ENCODE assay signal across 8 cellular contexts in the genomic region with DNA sequence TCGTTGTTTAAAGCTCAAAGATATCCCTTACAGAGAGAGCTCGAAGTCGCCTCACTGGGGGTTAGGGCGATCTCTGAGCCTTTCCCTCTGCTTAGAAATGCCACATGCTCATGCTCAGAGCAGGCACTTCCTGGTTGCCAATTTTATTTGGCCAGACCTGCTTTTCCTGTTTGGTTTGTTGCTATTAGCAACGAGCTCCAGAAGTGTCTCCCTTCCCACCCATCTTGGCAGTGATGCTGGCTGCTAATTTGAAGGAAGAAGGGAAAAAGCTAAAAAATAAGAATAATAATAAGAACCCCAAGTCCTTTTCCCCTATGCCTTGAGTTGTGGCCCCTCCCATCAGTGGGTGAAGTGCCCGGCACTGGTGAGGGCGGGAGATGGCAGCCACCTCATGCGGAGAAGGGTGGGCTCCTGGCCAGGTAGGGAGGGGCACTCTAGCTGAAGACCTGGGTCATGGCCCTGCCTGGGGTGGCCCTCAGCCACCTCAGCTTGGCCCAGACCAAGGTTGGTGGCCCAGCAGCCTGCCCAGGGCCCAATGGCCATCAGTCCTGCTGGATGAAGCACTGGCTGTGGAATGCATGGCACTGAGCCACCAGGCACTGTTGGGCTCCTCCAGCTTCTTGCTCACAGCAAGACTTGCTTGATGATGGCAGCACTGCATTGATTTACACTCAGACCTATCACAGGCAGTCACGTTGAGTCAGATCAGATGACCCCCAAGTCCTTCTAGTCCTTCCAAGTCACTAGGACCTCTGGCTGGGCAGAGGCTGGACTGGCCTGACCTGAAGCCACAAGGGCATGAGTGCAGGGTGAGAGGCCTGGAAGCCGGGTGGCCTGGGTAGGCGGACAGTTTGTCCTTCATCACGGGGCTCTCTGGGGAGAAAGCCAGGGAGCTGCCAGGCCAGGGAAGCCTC.
A peak's percentile ranks its signal among the peaks of the same experiment; 100 is the strongest.
DNase-seq lines count a peak whose midpoint lies in the region; ATAC-seq and TF ChIP-seq lines count a peak whose summit lies in the region.

No MANE protein-coding gene starts in this region.

- no peak overlapping the region for H3K27ac Mint-ChIP-seq in activated naive CD4-positive, alpha-beta T cell treated with anti-CD3 and anti-CD28 coated beads, Interleukin-2, amount 50 U/mL, for 72 hours

- in situ Hi-C loops in KBM-7 (cut with MboI; ENCODE audit: low pct_unique_long_range_greater_than_20kb, low sequenced_read_pairs) (no loop called here), gastrocnemius medialis (cut with MboI; ENCODE audit: low sequenced_read_pairs in 4 of 4) (loop anchor here in 1 of 4 donors (10.0 kb wide), 1 partner anchor 76 kb away; the partner anchor contains the start of gene SYNJ2)

- peak; percentile 85 to 87 for ATAC-seq in gastrocnemius medialis
- no peak for ATAC-seq in activated naive CD4-positive, alpha-beta T cell treated with anti-CD3 and anti-CD28 coated beads, Interleukin-2, amount 50 U/mL, for 72 hours

- no peaks in the 10 kb centered on the region for H3K36me3 Mint-ChIP-seq in activated naive CD4-positive, alpha-beta T cell treated with anti-CD3 and anti-CD28 coated beads, Interleukin-2, amount 50 U/mL, for 72 hours

- POLR2A ChIA-PET in BJ (lab: Charles Lee) = no interaction called here

- intact Hi-C loops in gastrocnemius medialis (cut with DNase I; ENCODE audit: low total_unique reads) = loop anchor here (2.0 kb wide), 1 partner anchor 18 kb away; no protein-coding TSS in a partner anchor

- H3K4me3 ChIP-seq in BJ (ENCODE audit: low read depth, low read length) (no peak overlapping the region), right atrium auricular region (peak overlapping the region in 1 of 2 donors; percentile 27), gastrocnemius medialis (peak overlapping the region in 2 of 4 donors; percentile 17 to 33)

- no peaks in the 10 kb centered on the region for H3K9me3 Mint-ChIP-seq in activated naive CD4-positive, alpha-beta T cell treated with anti-CD3 and anti-CD28 coated beads, Interleukin-2, amount 50 U/mL, for 72 hours

- DNase-seq in BJ (ENCODE audit: low read depth) = peak; percentile 68
- peak; percentile 35 for DNase-seq in KBM-7
- DNase-seq in amniotic epithelial cell (ENCODE audit: low read depth) = peak; percentile 64
- DNase-seq in right atrium auricular region (ENCODE audit: low spot score) = peak; percentile 94
- peak; percentile 78 to 88 for DNase-seq in gastrocnemius medialis
- no peak for DNase-seq in activated effector memory CD4-positive, alpha-beta T cell treated with anti-CD3 and anti-CD28 coated beads, Interleukin-2, amount 50 U/mL, for 16 hours
- no peak for DNase-seq in NCI-H128 (lab: John Stamatoyannopoulos, UW; ENCODE audit: unreplicated experiment)
- no peak for DNase-seq in activated naive CD4-positive, alpha-beta T cell treated with anti-CD3 and anti-CD28 coated beads, Interleukin-2, amount 50 U/mL, for 72 hours (ENCODE audit: low spot score in 2 of 2)

- H3K4me1 ChIP-seq in right atrium auricular region (peaks cover 0 to 28% of the 10 kb centered on the region in 2 donors), gastrocnemius medialis (peaks cover 13 to 16% of the 10 kb centered on the region in 2 donors)

- H3K27me3 ChIP-seq in BJ (ENCODE audit: control insufficient read depth, insufficient read depth, low read length) (no peaks in the 10 kb centered on the region), right atrium auricular region (no peaks in the 10 kb centered on the region), gastrocnemius medialis (no peaks in the 10 kb centered on the region)

- no peaks in the 10 kb centered on the region for H3K9me3 ChIP-seq in right atrium auricular region
- no peaks in the 10 kb centered on the region for H3K9me3 ChIP-seq in gastrocnemius medialis

- no peak for TF ChIP-seq CTCF in BJ (IDR thresholded peaks at IDR 0.05; ENCODE audit: insufficient read depth, low read depth, low read length)
- no peak for TF ChIP-seq CTCF in right atrium auricular region (IDR thresholded peaks at IDR 0.05)
- TF ChIP-seq CTCF in gastrocnemius medialis (IDR thresholded peaks at IDR 0.05 in 4 of 5, conservative IDR thresholded peaks at IDR 0.05 in 1 of 5) = no peak

- H3K27ac ChIP-seq in right atrium auricular region = peak overlapping the region; percentile 81 to 89
- peak overlapping the region; percentile 71 to 87 (median 80) for H3K27ac ChIP-seq in gastrocnemius medialis

- H3K36me3 ChIP-seq in BJ (ENCODE audit: control insufficient read depth, insufficient read depth, low read length) (peaks cover 30% of the 10 kb centered on the region), right atrium auricular region (peaks cover 46% of the 10 kb centered on the region), gastrocnemius medialis (no peaks in the 10 kb centered on the region)

- CTCF ChIA-PET in BJ (lab: Yijun Ruan, JAX) = interaction anchor here (0.8 to 4.8 kb wide), 5 partner anchors 11 to 55 kb away, joined by 3 to 23 read pairs (median 3); no protein-coding TSS in a partner anchor

- peak; percentile 15 for TF ChIP-seq POLR2A in gastrocnemius medialis (IDR thresholded peaks at IDR 0.05)

Comparison
In these comparisons a context has a peak if more than half of its experiments do, and no peak if none do; other contexts are left out.
1. DNase-seq: peak in BJ (single experiment), KBM-7 (single experiment), amniotic epithelial cell (single experiment), right atrium auricular region (single experiment) and gastrocnemius medialis (2 of 2); none in activated effector memory CD4-positive, alpha-beta T cell treated with anti-CD3 and anti-CD28 coated beads, Interleukin-2, amount 50 U/mL, for 16 hours (single experiment), NCI-H128 (single experiment) and activated naive CD4-positive, alpha-beta T cell treated with anti-CD3 and anti-CD28 coated beads, Interleukin-2, amount 50 U/mL, for 72 hours (0 of 2).
2. ATAC-seq: peak in gastrocnemius medialis (2 of 2); none in activated naive CD4-positive, alpha-beta T cell treated with anti-CD3 and anti-CD28 coated beads, Interleukin-2, amount 50 U/mL, for 72 hours (0 of 2).